In genomic region chr17:55423535-55423934, GRCh38 we compare ENCODE assay signal across 2 cellular contexts.
A peak's percentile ranks its signal among the peaks of the same experiment; 100 is the strongest.
TF ChIP-seq lines count a peak whose summit lies in the region.

No MANE protein-coding gene starts in this region.

TF ChIP-seq in A549, 52 proteins besides CTCF, POLR2A, EP300 and RAD21:
- TF ChIP-seq FOSB (CRISPR knock-in tag; IDR thresholded peaks at IDR 0.05) = no peak
- no peak for TF ChIP-seq PBX3 (IDR thresholded peaks at IDR 0.05)
- no peak for TF ChIP-seq TP53 (CRISPR knock-in tag; IDR thresholded peaks at IDR 0.05)
- TF ChIP-seq JUNB (IDR thresholded peaks at IDR 0.05) = no peak
TF ChIP-seq in A549: peak in this region for 0.

TF ChIP-seq in GM12878, 131 proteins besides CTCF, POLR2A, EP300 and RAD21:
- TF ChIP-seq ESRRA (IDR thresholded peaks at IDR 0.05; ENCODE audit: low read length) (no peak), MLLT1 (IDR thresholded peaks at IDR 0.05) (no peak), NR2F1 (conservative IDR thresholded peaks at IDR 0.05) (no peak), TAF1 (IDR thresholded peaks at IDR 0.05; ENCODE audit: borderline replicate concordance, low read depth, low read length) (no peak), NKRF (conservative IDR thresholded peaks at IDR 0.05) (no peak), ZNF622 (IDR thresholded peaks at IDR 0.05) (no peak), IRF4 (IDR thresholded peaks at IDR 0.05; ENCODE audit: low read depth, low read length) (no peak), ZSCAN29 (IDR thresholded peaks at IDR 0.05) (no peak), ATF7 (IDR thresholded peaks at IDR 0.05; ENCODE audit: low read depth) (0 out of 2 replicates have a peak, but pooled peaks have one; percentile 19), ELK1 (IDR thresholded peaks at IDR 0.05; ENCODE audit: low read depth, low read length) (no peak), BCL11A (IDR thresholded peaks at IDR 0.05; ENCODE audit: low read depth, low read length) (no peak), ZBTB40 (IDR thresholded peaks at IDR 0.05; ENCODE audit: borderline replicate concordance) (peak; percentile 86), EGR1 (IDR thresholded peaks at IDR 0.05; ENCODE audit: borderline replicate concordance in 1 of 2, low read depth in 2 of 2, low read length in 2 of 2) (no peak), IKZF1 (conservative IDR thresholded peaks at IDR 0.05) (0 out of 2 replicates have a peak, but pooled peaks have one; percentile 4), MTA2 (IDR thresholded peaks at IDR 0.05; ENCODE audit: low read depth) (no peak), RELA (IDR thresholded peaks at IDR 0.05; ENCODE audit: borderline replicate concordance, partially characterized antibody) (peak; percentile 40), NFIC (IDR thresholded peaks at IDR 0.05; ENCODE audit: low read depth, low read length) (peak; percentile 24; the same call in 1 of the 2 replicates), ZNF274 (IDR thresholded peaks at IDR 0.05; ENCODE audit: insufficient read depth, insufficient read length) (no peak), EED (IDR thresholded peaks at IDR 0.05; ENCODE audit: low read depth) (no peak), BRCA1 (IDR thresholded peaks at IDR 0.05; ENCODE audit: low read depth, low read length) (no peak), NRF1 (conservative IDR thresholded peaks at IDR 0.05; ENCODE audit: low read depth, low read length) (no peak), RAD51 (IDR thresholded peaks at IDR 0.05) (no peak), CHD4 (IDR thresholded peaks at IDR 0.05) (no peak), RELB (IDR thresholded peaks at IDR 0.05; ENCODE audit: low read depth) (peak; percentile 60; the same call in 1 of the 2 replicates), ZNF384 (IDR thresholded peaks at IDR 0.05; ENCODE audit: borderline replicate concordance, low read depth, low read length) (peak; percentile 86)
